Comparison of ENCODE assay signal across 8 cellular contexts in genomic region chr6:106975699-106976032, GRCh38. TPM values are rescaled to one million over a fixed set of nuclear protein-coding genes. Genes with fewer than 3 reads are reported as not detected.
A peak's percentile ranks its signal among the peaks of the same experiment; 100 is the strongest.
DNase-seq lines count a peak whose midpoint lies in the region; ATAC-seq, FAIRE-seq and TF ChIP-seq lines count a peak whose summit lies in the region.

No MANE protein-coding gene starts in this region.

- H2AFZ ChIP-seq in GM12878 (ENCODE audit: control insufficient read depth, low read depth, low read length), result no peak overlapping the region

- TF ChIP-seq EP300 in GM12878 (IDR thresholded peaks at IDR 0.05; ENCODE audit: borderline replicate concordance in 1 of 2, control insufficient read depth in 1 of 2, low read depth in 2 of 2, low read length in 2 of 2), result no peak

- H4K20me1 ChIP-seq in GM12878 (ENCODE audit: control insufficient read depth, insufficient read depth), result no peaks in the 10 kb centered on the region

- no peaks in the 10 kb centered on the region for H3K36me3 ChIP-seq in BE2C
- no peaks in the 10 kb centered on the region for H3K36me3 ChIP-seq in GM12878 (ENCODE audit: control insufficient read depth in 2 of 2, insufficient read depth in 2 of 2, low read length in 1 of 2)
- H3K36me3 ChIP-seq in mesodermal cell (ENCODE audit: control insufficient read depth, insufficient read depth, low read length), result peaks cover 17% of the 10 kb centered on the region

- POLR2A ChIA-PET in GM12878 (lab: Charles Lee) (interaction anchor here (0.7 kb wide), 1 partner anchor 342 kb away, joined by 12 read pairs; no protein-coding TSS in a partner anchor), GM10248 (lab: Yijun Ruan, JAX) (no interaction called here)

- in situ Hi-C loops in GM12878 (cut with MboI), result no loop called here

- no peak for FAIRE-seq in GM12878 (lab: Jason Lieb, UNC)

- BruUV-seq in GM12878 (replicated peaks; lab: Mats Ljungman, UMichigan), result no TSS peak

- TF ChIP-seq CTCF in BE2C (IDR thresholded peaks at IDR 0.05; ENCODE audit: low read depth, low read length), result no peak
- no peak for TF ChIP-seq CTCF in GM12878 (IDR thresholded peaks at IDR 0.05 in 2 of 3, conservative IDR thresholded peaks at IDR 0.05 in 1 of 3; ENCODE audit: control insufficient read depth in 2 of 3, extremely low read depth in 1 of 3, insufficient read depth in 1 of 3, low read depth in 3 of 3, low read length in 3 of 3)
- no peak for TF ChIP-seq CTCF in GM10248 (IDR thresholded peaks at IDR 0.05; ENCODE audit: control extremely low read depth, extremely low read depth, low read depth, missing control alignments)

- no peak for TF ChIP-seq RAD21 in GM12878 (IDR thresholded peaks at IDR 0.05; ENCODE audit: insufficient read depth, low read depth, low read length)

- DNase-seq in BE2C (no peak), HT-29 (ENCODE audit: low spot score) (peak; percentile 47), GM12878 (ENCODE audit: low read depth, low spot score) (no peak), NCI-H1930 (lab: John Stamatoyannopoulos, UW) (no peak), GM10248 (ENCODE audit: extremely low spot score) (no peak), hypothalamus (lab: John Stamatoyannopoulos, UW) (no peak)
- no peak for DNase-seq in stimulated activated CD4-positive, alpha-beta T cell treated with anti-CD3 and anti-CD28 coated beads, Interleukin-2, amount 100 ng/mL, for 48 hours

- TF ChIP-seq POLR2A in GM12878 (IDR thresholded peaks at IDR 0.05; ENCODE audit: low read depth, low read length), result no peak

- H3K79me2 ChIP-seq in GM12878 (ENCODE audit: control insufficient read depth, insufficient read depth, low read length), result no peaks in the 10 kb centered on the region

- H3K9ac ChIP-seq in GM12878 (ENCODE audit: control insufficient read depth, insufficient read depth, low read length), result no peak overlapping the region

- SMC1A ChIA-PET in GM12878 (lab: Charles Lee; ENCODE audit: uncharacterized antibody, unreplicated experiment), result interaction anchor here (1.0 to 1.7 kb wide), 3 partner anchors 130 to 366 kb away, joined by 3 to 4 read pairs (median 3); no protein-coding TSS in a partner anchor

- intact Hi-C loops in GM12878 (cut with micrococcal nuclease; ENCODE audit: unreplicated experiment), result loop anchor here (5.0 kb wide), 2 partner anchors 128 to 273 kb away; no protein-coding TSS in a partner anchor

- H3K4me2 ChIP-seq in GM12878 (ENCODE audit: control insufficient read depth, insufficient read depth), result peak overlapping the region; percentile 86

- no peak overlapping the region for H3K27ac ChIP-seq in GM12878 (ENCODE audit: control insufficient read depth, insufficient read depth)
- H3K27ac ChIP-seq in mesodermal cell (ENCODE audit: low read depth, low read length, severe bottlenecking), result peak overlapping the region; percentile 95

- H3K9me3 ChIP-seq in BE2C, result no peaks in the 10 kb centered on the region
- no peaks in the 10 kb centered on the region for H3K9me3 ChIP-seq in GM12878 (replicated peaks; ENCODE audit: control insufficient read depth, insufficient read depth, low read length)
- H3K9me3 ChIP-seq in mesodermal cell (ENCODE audit: control insufficient read depth, low read length), result no peaks in the 10 kb centered on the region

- H3K4me1 ChIP-seq in BE2C (no peaks in the 10 kb centered on the region; the same call in 1 of the 2 replicates), GM12878 (ENCODE audit: control insufficient read depth, insufficient read depth, low read length) (peaks cover 7% of the 10 kb centered on the region; the same call in 1 of the 2 replicates), mesodermal cell (ENCODE audit: control insufficient read depth, insufficient read depth, low read length, poor library complexity, severe bottlenecking) (no peaks in the 10 kb centered on the region)

- peaks cover 59% of the 10 kb centered on the region for H3K27me3 ChIP-seq in BE2C
- peaks cover 11 to 13% of the 10 kb centered on the region in 2 experiments; a peak in 3 of 4 replicates for H3K27me3 ChIP-seq in GM12878 (replicated peaks in 1 of 2; ENCODE audit: control insufficient read depth in 2 of 2, insufficient read depth in 2 of 2, low read length in 1 of 2)

- no peak; the same call in 2 of the 3 replicates for ATAC-seq in GM12878

- CTCF ChIA-PET in GM12878 (lab: Yijun Ruan, JAX) (interaction anchor here (1.8 to 2.7 kb wide), 3 partner anchors 22 to 366 kb away, joined by 6 to 23 read pairs (median 8); no protein-coding TSS in a partner anchor), GM10248 (lab: Yijun Ruan, JAX) (interaction anchor here (1.8 to 2.7 kb wide), 2 partner anchors 22 to 531 kb away, joined by 8 to 16 read pairs; no protein-coding TSS in a partner anchor)

- under 1% methylated on average over 17 of the region's 17 CpGs for WGBS in GM12878 (ENCODE audit: insufficient coverage, insufficient replicate concordance, low lambda C conversion rate, missing lambda C conversion rate)
- 0% methylated on average over 9 of the region's 17 CpGs for WGBS in mesodermal cell (ENCODE audit: insufficient coverage in 2 of 2), 2 experiments

- RAD21 ChIA-PET in GM12878 (lab: Charles Lee; ENCODE audit: unreplicated experiment), result no interaction called here

- H3K4me3 ChIP-seq in BE2C (ENCODE audit: low read depth, low read length), result peak overlapping the region; percentile 64
- H3K4me3 ChIP-seq in GM12878, result peak overlapping the region; percentile 57; the same call in 1 of the 2 replicates
- H3K4me3 ChIP-seq in mesodermal cell (ENCODE audit: extremely low read depth, insufficient read depth, low read length, poor library complexity, severe bottlenecking), result peak overlapping the region; percentile 65

TF ChIP-seq in GM12878, 131 proteins besides CTCF, POLR2A, EP300 and RAD21:
- no peak for TF ChIP-seq CREM (IDR thresholded peaks at IDR 0.05; ENCODE audit: low read depth)
- TF ChIP-seq BMI1 (IDR thresholded peaks at IDR 0.05; ENCODE audit: borderline replicate concordance), result 0 out of 2 replicates have a peak, but pooled peaks have one; percentile 40
TF ChIP-seq in GM12878: peak in this region for 1.

RNA-seq across cellular contexts. Expression of gene CD24, which starts 1.1 kb away (rescaled TPM):
- 256 TPM for polyA plus RNA-seq in BE2C (2012; ENCODE audit: insufficient read depth, insufficient read length, low read depth)
- 389 and 427 TPM in 2 replicates for total RNA-seq in HT-29 (2014; rRNA removed; shearing (Covaris generic))
- total RNA-seq in GM12878 (2013; cell fraction: nucleolus; rRNA removed), result 5.0 and 5.7 TPM in 2 replicates
- total RNA-seq in GM12878 (2014; rRNA removed) (17.5 and 24.3 TPM in 2 replicates), GM12878 (2014; rRNA removed; fragmentation: Illumina TruSeq; extraction: Trizol) (20.2 and 20.5 TPM in 2 replicates), GM12878 (2021) (16.6 and 17.6 TPM in 2 replicates)
- 7.6 TPM for polyA plus RNA-seq in GM12878 (2011; ENCODE audit: low read depth)
- polyA plus RNA-seq in GM12878 (2011; rRNA removed) (0.16 and 0.19 TPM in 2 replicates), GM12878 (2014; fragmentation: Illumina TruSeq; extraction: Trizol) (21.2 and 26.2 TPM in 2 replicates), GM12878 (2014; fragmentation: Nextera tagmentation; extraction: Ambion mirVana) (1 to 10 TPM; 5.3 to 7.2 TPM), GM12878 (2014; rRNA removed) (8.3 and 10.8 TPM in 2 replicates), GM12878 (2016; fragmentation: Nextera tagmentation; extraction: Ambion mirVana) (1 to 10 TPM; 4.7 to 5.5 TPM)
- polyA plus RNA-seq in GM12878 (2011; cell fraction: cytosol; rRNA removed), result 0.10 and 0.31 TPM in 2 replicates
- polyA plus RNA-seq in GM12878 (2011; cell fraction: nucleus; rRNA removed), result 0.12 and 0.18 TPM in 2 replicates
- 8.1 and 9.2 TPM in 2 replicates for polyA plus RNA-seq in GM12878 (2012)
- polyA minus RNA-seq in GM12878 (2011; rRNA and poly(A)+ RNA removed), result 0.36 and 0.51 TPM in 2 replicates
- not detected in 2 replicates for polyA minus RNA-seq in GM12878 (2011; cell fraction: cytosol; rRNA and poly(A)+ RNA removed)
- 0.19 TPM in 1 of 2 replicates, not detected in the other for polyA minus RNA-seq in GM12878 (2011; cell fraction: nucleus; rRNA and poly(A)+ RNA removed)
- polyA plus RNA-seq in mesodermal cell (2013, experiment 1 of 2), result 392 TPM
- 456 TPM for polyA plus RNA-seq in mesodermal cell (2013, experiment 2 of 2)

RNA-seq across cellular contexts. Expression of gene MTRES1, which starts 52.3 kb away (rescaled TPM):
- 15.1 TPM for polyA plus RNA-seq in BE2C (2012; ENCODE audit: insufficient read depth, insufficient read length, low read depth)
- total RNA-seq in HT-29 (2014; rRNA removed; shearing (Covaris generic)), result 11.1 and 14.4 TPM in 2 replicates
- 15.3 and 15.8 TPM in 2 replicates for total RNA-seq in GM12878 (2013; cell fraction: nucleolus; rRNA removed)
- total RNA-seq in GM12878 (2014; rRNA removed) (11.4 and 15.7 TPM in 2 replicates), GM12878 (2014; rRNA removed; fragmentation: Illumina TruSeq; extraction: Trizol) (24.5 and 25.0 TPM in 2 replicates), GM12878 (2021) (12.4 and 12.9 TPM in 2 replicates)
- 7.7 TPM for polyA plus RNA-seq in GM12878 (2011; ENCODE audit: low read depth)
- polyA plus RNA-seq in GM12878 (2011; rRNA removed) (9.4 and 16.2 TPM in 2 replicates), GM12878 (2014; fragmentation: Illumina TruSeq; extraction: Trizol) (23.4 and 34.6 TPM in 2 replicates), GM12878 (2014; fragmentation: Nextera tagmentation; extraction: Ambion mirVana) (10 to 100 TPM; 29.5 to 30.0 TPM), GM12878 (2014; rRNA removed) (18.3 and 21.2 TPM in 2 replicates), GM12878 (2016; fragmentation: Nextera tagmentation; extraction: Ambion mirVana) (10 to 100 TPM; 29.3 to 35.7 TPM)
- polyA plus RNA-seq in GM12878 (2011; cell fraction: cytosol; rRNA removed), result 4.0 and 4.8 TPM in 2 replicates
- 3.8 and 4.2 TPM in 2 replicates for polyA plus RNA-seq in GM12878 (2011; cell fraction: nucleus; rRNA removed)
- polyA plus RNA-seq in GM12878 (2012), result 12.8 and 13.9 TPM in 2 replicates
- polyA minus RNA-seq in GM12878 (2011; rRNA and poly(A)+ RNA removed), result 2.6 and 4.0 TPM in 2 replicates
- polyA minus RNA-seq in GM12878 (2011; cell fraction: cytosol; rRNA and poly(A)+ RNA removed), result 2.6 and 3.3 TPM in 2 replicates
- 4.0 and 8.4 TPM in 2 replicates for polyA minus RNA-seq in GM12878 (2011; cell fraction: nucleus; rRNA and poly(A)+ RNA removed)
- 16.1 TPM for polyA plus RNA-seq in mesodermal cell (2013, experiment 1 of 2)
- polyA plus RNA-seq in mesodermal cell (2013, experiment 2 of 2), result 19.8 TPM

Comparison
In these comparisons a context has a peak if more than half of its experiments do, and no peak if none do; other contexts are left out.
1. RNA of gene CD24, which starts 1.1 kb away (total RNA-seq): 389 to 427 TPM in HT-29; 5.0 to 24.3 TPM in GM12878; every median in the first group is over 10 times any median in the second.
2. Peak in every context shown above with its lines, with median percentiles within 50 percentile points of each other: H3K4me3 ChIP-seq.